ENCODE assay signal across 1 cellular context in genomic region chr6:37018152-37019064, GRCh38.
A peak's percentile ranks its signal among the peaks of the same experiment; 100 is the strongest.
TF ChIP-seq lines count a peak whose summit lies in the region.

No MANE protein-coding gene starts in this region.

TF ChIP-seq in HCT116, 20 proteins besides CTCF, POLR2A, EP300 and RAD21 (continued from another document):
- TF ChIP-seq YY1 (IDR thresholded peaks at IDR 0.05; ENCODE audit: extremely low read depth, insufficient replicate concordance, low read depth, low read length) (peak; percentile 58), ELF1 (IDR thresholded peaks at IDR 0.05; ENCODE audit: borderline replicate concordance, low read depth) (no peak), CBX3 (IDR thresholded peaks at IDR 0.05; ENCODE audit: low read depth) (no peak), CEBPB (IDR thresholded peaks at IDR 0.05; ENCODE audit: low read depth) (no peak), TCF7L2 (IDR thresholded peaks at IDR 0.05; ENCODE audit: borderline replicate concordance, extremely low read depth, insufficient read depth, insufficient read length) (no peak), POLR2AphosphoS5 (IDR thresholded peaks at IDR 0.05; ENCODE audit: low read depth, low read length) (peak; percentile 25; the same call in 1 of the 2 replicates), SIN3A (IDR thresholded peaks at IDR 0.05; ENCODE audit: low read depth) (no peak)
